Comparison of ENCODE assay signal across 3 cellular contexts in the genomic region with DNA sequence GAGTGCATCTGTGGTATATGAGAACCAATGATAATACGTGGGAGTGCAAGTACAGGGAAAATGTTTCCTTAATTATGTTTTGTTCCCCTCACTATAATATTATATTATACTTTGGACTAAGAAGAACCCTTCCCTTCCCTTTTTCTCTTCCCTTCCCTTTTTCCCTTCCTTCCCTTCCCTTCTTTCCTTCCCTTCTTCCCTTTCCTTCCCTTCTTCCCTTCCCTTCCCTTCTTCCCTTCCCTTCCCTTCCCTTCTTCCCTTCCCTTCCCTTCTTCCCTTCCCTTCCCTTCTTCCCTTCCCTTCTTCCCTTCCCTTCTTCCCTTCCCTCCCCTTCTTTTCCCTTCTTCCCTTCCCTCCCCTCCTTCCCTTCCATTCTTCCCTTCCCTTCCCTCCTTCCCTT.
TF ChIP-seq lines count a peak whose summit lies in the region.

No MANE protein-coding gene starts in this region.

TF ChIP-seq in HepG2, 621 proteins besides CTCF, POLR2A, EP300 and RAD21:
- TF ChIP-seq SMAD1 (CRISPR knock-in tag; IDR thresholded peaks at IDR 0.05; ENCODE audit: borderline replicate concordance, low read depth) (no peak), SMARCE1 (IDR thresholded peaks at IDR 0.05; ENCODE audit: borderline replicate concordance) (no peak), ZFP41 (CRISPR knock-in tag; IDR thresholded peaks at IDR 0.05; ENCODE audit: borderline replicate concordance) (no peak), DPF2 (CRISPR knock-in tag; IDR thresholded peaks at IDR 0.05; ENCODE audit: borderline replicate concordance, low read depth) (no peak), PCBP1 (IDR thresholded peaks at IDR 0.05; ENCODE audit: borderline replicate concordance, low read depth, low read length) (0 out of 2 replicates have a peak, but pooled peaks have one; percentile 57), ZNF713 (CRISPR knock-in tag; IDR thresholded peaks at IDR 0.05) (no peak), ZNF34 (CRISPR knock-in tag; IDR thresholded peaks at IDR 0.05; ENCODE audit: borderline replicate concordance) (no peak), FOXJ3 (CRISPR knock-in tag; IDR thresholded peaks at IDR 0.05; ENCODE audit: borderline replicate concordance) (no peak), ZNF446 (CRISPR knock-in tag; IDR thresholded peaks at IDR 0.05) (no peak), ZNF432 (CRISPR knock-in tag; IDR thresholded peaks at IDR 0.05; ENCODE audit: borderline replicate concordance) (no peak), HNRNPK (IDR thresholded peaks at IDR 0.05; ENCODE audit: low read depth, low read length, poor library complexity, severe bottlenecking) (peak; percentile 88), ZNF251 (CRISPR knock-in tag; IDR thresholded peaks at IDR 0.05) (no peak), RARG (CRISPR knock-in tag; IDR thresholded peaks at IDR 0.05; ENCODE audit: low read depth) (no peak), BORCS8-MEF2B (CRISPR knock-in tag; IDR thresholded peaks at IDR 0.05) (no peak)
- TF ChIP-seq, protein P1, sequence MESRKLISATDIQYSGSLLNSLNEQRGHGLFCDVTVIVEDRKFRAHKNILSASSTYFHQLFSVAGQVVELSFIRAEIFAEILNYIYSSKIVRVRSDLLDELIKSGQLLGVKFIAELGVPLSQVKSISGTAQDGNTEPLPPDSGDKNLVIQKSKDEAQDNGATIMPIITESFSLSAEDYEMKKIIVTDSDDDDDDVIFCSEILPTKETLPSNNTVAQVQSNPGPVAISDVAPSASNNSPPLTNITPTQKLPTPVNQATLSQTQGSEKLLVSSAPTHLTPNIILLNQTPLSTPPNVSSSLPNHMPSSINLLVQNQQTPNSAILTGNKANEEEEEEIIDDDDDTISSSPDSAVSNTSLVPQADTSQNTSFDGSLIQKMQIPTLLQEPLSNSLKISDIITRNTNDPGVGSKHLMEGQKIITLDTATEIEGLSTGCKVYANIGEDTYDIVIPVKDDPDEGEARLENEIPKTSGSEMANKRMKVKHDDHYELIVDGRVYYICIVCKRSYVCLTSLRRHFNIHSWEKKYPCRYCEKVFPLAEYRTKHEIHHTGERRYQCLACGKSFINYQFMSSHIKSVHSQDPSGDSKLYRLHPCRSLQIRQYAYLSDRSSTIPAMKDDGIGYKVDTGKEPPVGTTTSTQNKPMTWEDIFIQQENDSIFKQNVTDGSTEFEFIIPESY (CRISPR knock-in tag; IDR thresholded peaks at IDR 0.05): no peak
- TF ChIP-seq, protein P2, sequence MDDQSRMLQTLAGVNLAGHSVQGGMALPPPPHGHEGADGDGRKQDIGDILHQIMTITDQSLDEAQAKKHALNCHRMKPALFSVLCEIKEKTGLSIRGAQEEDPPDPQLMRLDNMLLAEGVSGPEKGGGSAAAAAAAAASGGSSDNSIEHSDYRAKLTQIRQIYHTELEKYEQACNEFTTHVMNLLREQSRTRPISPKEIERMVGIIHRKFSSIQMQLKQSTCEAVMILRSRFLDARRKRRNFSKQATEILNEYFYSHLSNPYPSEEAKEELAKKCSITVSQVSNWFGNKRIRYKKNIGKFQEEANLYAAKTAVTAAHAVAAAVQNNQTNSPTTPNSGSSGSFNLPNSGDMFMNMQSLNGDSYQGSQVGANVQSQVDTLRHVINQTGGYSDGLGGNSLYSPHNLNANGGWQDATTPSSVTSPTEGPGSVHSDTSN (CRISPR knock-in tag; IDR thresholded peaks at IDR 0.05; ENCODE audit: borderline replicate concordance): no peak
- TF ChIP-seq, protein P3, sequence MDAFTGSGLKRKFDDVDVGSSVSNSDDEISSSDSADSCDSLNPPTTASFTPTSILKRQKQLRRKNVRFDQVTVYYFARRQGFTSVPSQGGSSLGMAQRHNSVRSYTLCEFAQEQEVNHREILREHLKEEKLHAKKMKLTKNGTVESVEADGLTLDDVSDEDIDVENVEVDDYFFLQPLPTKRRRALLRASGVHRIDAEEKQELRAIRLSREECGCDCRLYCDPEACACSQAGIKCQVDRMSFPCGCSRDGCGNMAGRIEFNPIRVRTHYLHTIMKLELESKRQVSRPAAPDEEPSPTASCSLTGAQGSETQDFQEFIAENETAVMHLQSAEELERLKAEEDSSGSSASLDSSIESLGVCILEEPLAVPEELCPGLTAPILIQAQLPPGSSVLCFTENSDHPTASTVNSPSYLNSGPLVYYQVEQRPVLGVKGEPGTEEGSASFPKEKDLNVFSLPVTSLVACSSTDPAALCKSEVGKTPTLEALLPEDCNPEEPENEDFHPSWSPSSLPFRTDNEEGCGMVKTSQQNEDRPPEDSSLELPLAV (CRISPR knock-in tag; conservative IDR thresholded peaks at IDR 0.05; ENCODE audit: low read depth): no peak

TF ChIP-seq in K562, 482 proteins besides CTCF, POLR2A, EP300 and RAD21:
- peak; percentile 29 for TF ChIP-seq HNRNPK (IDR thresholded peaks at IDR 0.05; ENCODE audit: low read depth, low read length, poor library complexity, severe bottlenecking)
- TF ChIP-seq, protein P4, sequence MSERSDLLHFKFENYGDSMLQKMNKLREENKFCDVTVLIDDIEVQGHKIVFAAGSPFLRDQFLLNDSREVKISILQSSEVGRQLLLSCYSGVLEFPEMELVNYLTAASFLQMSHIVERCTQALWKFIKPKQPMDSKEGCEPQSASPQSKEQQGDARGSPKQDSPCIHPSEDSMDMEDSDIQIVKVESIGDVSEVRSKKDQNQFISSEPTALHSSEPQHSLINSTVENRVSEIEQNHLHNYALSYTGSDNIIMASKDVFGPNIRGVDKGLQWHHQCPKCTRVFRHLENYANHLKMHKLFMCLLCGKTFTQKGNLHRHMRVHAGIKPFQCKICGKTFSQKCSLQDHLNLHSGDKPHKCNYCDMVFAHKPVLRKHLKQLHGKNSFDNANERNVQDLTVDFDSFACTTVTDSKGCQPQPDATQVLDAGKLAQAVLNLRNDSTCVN (CRISPR knock-in tag; IDR thresholded peaks at IDR 0.05): no peak
- TF ChIP-seq PCBP1 (IDR thresholded peaks at IDR 0.05; ENCODE audit: low read depth, low read length, poor library complexity, severe bottlenecking): peak; percentile 79

TF ChIP-seq in endothelial cell of umbilical vein, 7 proteins besides CTCF, POLR2A, EP300 and RAD21:
- TF ChIP-seq FOS (IDR thresholded peaks at IDR 0.05; ENCODE audit: borderline replicate concordance, insufficient read depth, low read length): no peak
- TF ChIP-seq JUN (IDR thresholded peaks at IDR 0.05; ENCODE audit: borderline replicate concordance, insufficient read depth, insufficient read length, low read depth): no peak
- TF ChIP-seq, protein P5, sequence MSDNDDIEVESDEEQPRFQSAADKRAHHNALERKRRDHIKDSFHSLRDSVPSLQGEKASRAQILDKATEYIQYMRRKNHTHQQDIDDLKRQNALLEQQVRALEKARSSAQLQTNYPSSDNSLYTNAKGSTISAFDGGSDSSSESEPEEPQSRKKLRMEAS (IDR thresholded peaks at IDR 0.05; ENCODE audit: insufficient read depth, insufficient read length): no peak
- no peak for TF ChIP-seq MYC (IDR thresholded peaks at IDR 0.05; ENCODE audit: low read depth, low read length)
- no peak for TF ChIP-seq GATA2 (IDR thresholded peaks at IDR 0.05; ENCODE audit: insufficient read depth, insufficient read length, low read depth, low read length)
